28 cellular contexts compared by ENCODE assay signal in the genomic region with DNA sequence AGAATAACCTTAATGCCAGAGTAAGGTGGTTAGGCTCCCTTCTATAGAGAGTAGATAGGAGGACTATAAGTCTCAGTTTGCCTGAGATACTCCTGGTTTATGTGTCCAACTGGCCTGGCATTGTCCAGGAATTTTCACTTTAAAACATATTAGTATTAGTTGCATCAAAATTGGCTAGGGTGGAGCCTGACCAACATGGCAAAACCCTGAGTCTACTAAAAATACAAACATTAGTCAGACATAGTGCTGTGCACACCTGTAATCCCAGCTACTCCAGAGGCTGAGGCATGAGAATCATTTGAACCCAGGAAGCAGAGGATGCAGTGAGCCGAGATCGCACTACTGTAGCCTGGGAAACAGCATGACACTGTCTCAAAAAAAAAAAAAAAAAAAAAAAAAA.
"Had no signal": no experiment of that assay in that cellular context is flagged by ENCODE, and none has a peak within 500 bp of the region (broad histone marks: within the 10 kb centered on the region; RNA-seq: fewer than 3 reads in every experiment).

No MANE protein-coding gene starts in this region.

- H3K4me3 ChIP-seq: left lung, lower lobe of right lung, neural progenitor cell, right atrium auricular region, right lobe of liver, smooth muscle cell, suprapubic skin, thoracic aorta, tibial artery, upper lobe of right lung, uterus had no signal

- H3K9me3 Mint-ChIP-seq: immature natural killer cell; naive B cell; natural killer cell; neural progenitor cell; stimulated activated effector memory CD8-positive, alpha-beta T cell treated with anti-CD3 and anti-CD28 coated beads, Interleukin-12 subunit alpha, Interleukin-12 subunit beta, amount 100 ng/mL, for 72 hours; stimulated activated naive CD8-positive, alpha-beta T cell treated with anti-CD3 and anti-CD28 coated beads, Interleukin-15, Interleukin-2, amounts not matched to agents 100 ng/mL and 50 ng/mL, for 24 hours had no signal

- H3K4me2 ChIP-seq: neural progenitor cell, smooth muscle cell had no signal

- H3K27me3 ChIP-seq: left lung, neural progenitor cell, neutrophil, right atrium auricular region, right lobe of liver, suprapubic skin, tibial artery, upper lobe of right lung, uterus had no signal

- H2AFZ ChIP-seq: neural progenitor cell had no signal

- H3K36me3 ChIP-seq: lower lobe of right lung, neutrophil, right atrium auricular region, right lobe of liver, suprapubic skin, thoracic aorta, tibial artery, upper lobe of right lung, uterus had no signal

- H3K4me1 Mint-ChIP-seq: immature natural killer cell, mesothelial cell of epicardium, natural killer cell, neural progenitor cell had no signal

- H3K9ac ChIP-seq: neural progenitor cell had no signal

- H3K4me3 Mint-ChIP-seq: immature natural killer cell; mesothelial cell of epicardium; naive B cell; natural killer cell; nephron progenitor cell; neural progenitor cell; stimulated activated effector memory CD8-positive, alpha-beta T cell treated with anti-CD3 and anti-CD28 coated beads, Interleukin-12 subunit alpha, Interleukin-12 subunit beta, amount 100 ng/mL, for 72 hours; stimulated activated naive CD8-positive, alpha-beta T cell treated with anti-CD3 and anti-CD28 coated beads, Interleukin-15, Interleukin-2, amounts not matched to agents 100 ng/mL and 50 ng/mL, for 24 hours had no signal

- H3K4me1 ChIP-seq: left lung, lower lobe of right lung, neural progenitor cell, right atrium auricular region, right lobe of liver, suprapubic skin, tibial artery, upper lobe of right lung, uterus had no signal

- H3K36me3 Mint-ChIP-seq: natural killer cell had no signal

- ATAC-seq: left colon; left lung; lower lobe of right lung; natural killer cell; right lobe of liver; stimulated activated effector memory CD8-positive, alpha-beta T cell treated with anti-CD3 and anti-CD28 coated beads, Interleukin-12 subunit alpha, Interleukin-12 subunit beta, amount 100 ng/mL, for 72 hours; upper lobe of right lung had no signal

- H3K27ac Mint-ChIP-seq: immature natural killer cell; natural killer cell; nephron progenitor cell; neural progenitor cell; progenitor cell of endocrine pancreas; stimulated activated effector memory CD8-positive, alpha-beta T cell treated with anti-CD3 and anti-CD28 coated beads, Interleukin-12 subunit alpha, Interleukin-12 subunit beta, amount 100 ng/mL, for 72 hours had no signal

- DNase-seq: hippocampal formation; immature natural killer cell; kidney; left colon; left lung; lower lobe of right lung; naive B cell; natural killer cell; nephron progenitor cell; occipital lobe; right lobe of liver; stimulated activated CD4-positive, alpha-beta T cell treated with anti-CD3 and anti-CD28 coated beads, Interleukin-4, amount 100 ng/mL, for 24 hours; stimulated activated naive CD4-positive, alpha-beta T cell; tibial artery; trophoblast cell; upper lobe of right lung; uterus had no signal

- H3K9me3 ChIP-seq: left lung, lower lobe of right lung, neutrophil, right atrium auricular region, right lobe of liver, suprapubic skin, thoracic aorta, tibial artery, upper lobe of right lung, uterus had no signal

- H3K27me3 Mint-ChIP-seq: naive B cell; progenitor cell of endocrine pancreas; stimulated activated naive CD8-positive, alpha-beta T cell treated with anti-CD3 and anti-CD28 coated beads, Interleukin-15, Interleukin-2, amounts not matched to agents 100 ng/mL and 50 ng/mL, for 24 hours had no signal

- FAIRE-seq: islet of Langerhans had no signal

- H3K27ac ChIP-seq: left lung, lower lobe of right lung, neural progenitor cell, neutrophil, right atrium auricular region, right lobe of liver, suprapubic skin, thoracic aorta, tibial artery, upper lobe of right lung, uterus had no signal
